Comparison of ENCODE assay signal across 11 cellular contexts in genomic region chr7:158802535-158803199, GRCh38. TPM values are rescaled to one million over a fixed set of nuclear protein-coding genes. Genes with fewer than 3 reads are reported as not detected.
A peak's percentile ranks its signal among the peaks of the same experiment; 100 is the strongest.
DNase-seq lines count a peak whose midpoint lies in the region; ATAC-seq and TF ChIP-seq lines count a peak whose summit lies in the region.
"Had no signal": no experiment of that assay in that cellular context is flagged by ENCODE, and none has a peak within 500 bp of the region (broad histone marks: within the 10 kb centered on the region; RNA-seq: fewer than 3 reads in every experiment).

No MANE protein-coding gene starts in this region.

- intact Hi-C loops in IMR-90 (cut with micrococcal nuclease) (loop anchor here (1.0 to 2.0 kb wide), 2 partner anchors 16 to 27 kb away; partner anchors contain the start of gene ESYT2), breast epithelium (cut with DNase I; ENCODE audit: low total_unique reads) (no loop called here), lower leg skin (cut with DNase I; ENCODE audit: low total_unique reads) (no loop called here)

- no peak overlapping the region for H3K4me3 ChIP-seq in IMR-90 (ENCODE audit: insufficient read depth, low read depth, low read length)
- H3K4me3 ChIP-seq in breast epithelium = peak overlapping the region in 1 of 3 donors; percentile 39
- H3K4me3 ChIP-seq in lower leg skin (ENCODE audit: low read depth, poor library complexity, severe bottlenecking) = no peak overlapping the region

- H4K5ac ChIP-seq in IMR-90 (ENCODE audit: low read depth, low read length) = peak overlapping the region; percentile 44

- H3K9ac ChIP-seq in IMR-90 (ENCODE audit: low read depth, low read length) = 0 out of 2 replicates have a peak overlapping the region, but pooled peaks have one; percentile 21

- H3K9me3 ChIP-seq in IMR-90 (ENCODE audit: control insufficient read depth, insufficient read depth, low read length) = no peaks in the 10 kb centered on the region
- no peaks in the 10 kb centered on the region for H3K9me3 ChIP-seq in breast epithelium

- H2BK120ac ChIP-seq in IMR-90 (ENCODE audit: low read depth, low read length) = peak overlapping the region; percentile 85

- H4K91ac ChIP-seq in IMR-90 (ENCODE audit: insufficient read depth, low read depth, low read length) = peak overlapping the region; percentile 57

- peaks cover 28 to 62% of the 10 kb centered on the region in 2 experiments for H3K79me1 ChIP-seq in IMR-90 (ENCODE audit: low read depth in 1 of 2, low read length in 2 of 2)

- peak overlapping the region; percentile 14; the same call in 1 of the 2 replicates for H3K4me2 ChIP-seq in IMR-90 (ENCODE audit: low read depth, low read length)

- no TSS peak for BruUV-seq in IMR-90 (replicated peaks; lab: Mats Ljungman, UMichigan)

- H3K4me1 ChIP-seq in IMR-90 (ENCODE audit: control insufficient read depth, insufficient read depth, low read length) (peaks cover 7% of the 10 kb centered on the region), breast epithelium (no peaks in the 10 kb centered on the region)

- H2BK5ac ChIP-seq in IMR-90 (ENCODE audit: low read depth, low read length, poor library complexity, severe bottlenecking) = peak overlapping the region; percentile 85

- POLR2A ChIA-PET in IMR-90 (lab: Charles Lee; ENCODE audit: unreplicated experiment) = no interaction called here

- H3K27me3 ChIP-seq in IMR-90 (ENCODE audit: control insufficient read depth, insufficient read depth, low read length) = no peaks in the 10 kb centered on the region
- no peaks in the 10 kb centered on the region for H3K27me3 ChIP-seq in breast epithelium

- in situ Hi-C loops in IMR-90 (cut with MboI; ENCODE audit: low sequenced_read_pairs) = no loop called here

- no peak for TF ChIP-seq RAD21 in IMR-90 (IDR thresholded peaks at IDR 0.05; ENCODE audit: low read length)

- TF ChIP-seq CTCF in IMR-90 (conservative IDR thresholded peaks at IDR 0.05; ENCODE audit: low read depth, low read length) (no peak), breast epithelium (IDR thresholded peaks at IDR 0.05) (no peak), lower leg skin (IDR thresholded peaks at IDR 0.05) (no peak)

- ATAC-seq in IMR-90 (ENCODE audit: low read depth) = peak; percentile 82
- ATAC-seq in HG02973 (IDR thresholded peaks at IDR 0.05; ENCODE audit: unreplicated experiment) = no peak

- H2BK15ac ChIP-seq in IMR-90 (ENCODE audit: low read depth, low read length) = peak overlapping the region; percentile 42; the same call in 2 of the 3 replicates

- peak overlapping the region; percentile 37 for H2AK5ac ChIP-seq in IMR-90 (ENCODE audit: low read depth, low read length)

- peak overlapping the region; percentile 88 for H2AK9ac ChIP-seq in IMR-90 (replicated peaks; ENCODE audit: low read depth, low read length, poor library complexity)

- TF ChIP-seq POLR2A in IMR-90 (IDR thresholded peaks at IDR 0.05; ENCODE audit: low read depth, low read length) = no peak
- TF ChIP-seq POLR2A in breast epithelium (IDR thresholded peaks at IDR 0.05) = no peak
- TF ChIP-seq POLR2A in lower leg skin (IDR thresholded peaks at IDR 0.05) = no peak

- H3K27ac ChIP-seq in IMR-90 (ENCODE audit: insufficient read depth, low read length) (peak overlapping the region; percentile 81), breast epithelium (peak overlapping the region; percentile 77 to 81)

- peak overlapping the region; percentile 66 for H3K23ac ChIP-seq in IMR-90 (ENCODE audit: low read depth, low read length)

- peak overlapping the region; percentile 82 for H3K4ac ChIP-seq in IMR-90 (ENCODE audit: low read depth, low read length)

- no peak overlapping the region for H3K56ac ChIP-seq in IMR-90 (ENCODE audit: extremely low read depth, insufficient read depth, low read length)

- H3K14ac ChIP-seq in IMR-90 (replicated peaks; ENCODE audit: low read depth, low read length) = peak overlapping the region; percentile 81

- no CpG with 5 or more reads among the region's 5 CpGs for WGBS in IMR-90 (ENCODE audit: extremely low coverage in 2 of 2, insufficient read length in 1 of 2), 2 experiments
- WGBS in lower leg skin, 2 donors = 46 to 48% methylated on average over 5 of the region's 5 CpGs

- H4K8ac ChIP-seq in IMR-90 (ENCODE audit: low read depth in 2 of 2, low read length in 2 of 2) = peak overlapping the region; percentile 47 to 61; a peak in 3 of 4 replicates

- dilution Hi-C loops in IMR-90 (cut with HindIII; ENCODE audit: low sequenced_read_pairs, unreplicated experiment) = no loop called here

- DNase-seq in AG08396 (ENCODE audit: low spot score) = peak; percentile 64
- peak; percentile 56 for DNase-seq in IMR-90
- no peak for DNase-seq in breast epithelium (ENCODE audit: low spot score in 2 of 2)
- peak; percentile 84 for DNase-seq in kidney tubule cell (ENCODE audit: low spot score)
- DNase-seq in GF-D8 (lab: John Stamatoyannopoulos, UW) = no peak
- DNase-seq in lower leg skin (ENCODE audit: low spot score in 2 of 2) = no peak
- no peak for DNase-seq in NCI-H510A treated with DMSO at 0.1 percent for 48 hours (lab: John Stamatoyannopoulos, UW)
- DNase-seq: central memory CD4-positive, alpha-beta T cell; GDM1; GOT3 had no signal

- H3K36me3 ChIP-seq in IMR-90 (ENCODE audit: control insufficient read depth, insufficient read depth, low read length) (peaks cover 7% of the 10 kb centered on the region), breast epithelium (no peaks in the 10 kb centered on the region)

- peaks cover 3% of the 10 kb centered on the region for H3K9me1 ChIP-seq in IMR-90 (ENCODE audit: insufficient read depth, low read length)

- CTCF ChIA-PET in IMR-90 (lab: Yijun Ruan, JAX) = no interaction called here

- H4K20me1 ChIP-seq in IMR-90 (ENCODE audit: insufficient read depth, low read length) = peaks cover 8% of the 10 kb centered on the region; the same call in 1 of the 2 replicates

- peak overlapping the region; percentile 83 for H2BK20ac ChIP-seq in IMR-90 (ENCODE audit: low read depth, low read length)

- peak overlapping the region; percentile 58 for H2AFZ ChIP-seq in IMR-90 (replicated peaks; ENCODE audit: low read length, poor library complexity)

- H3K18ac ChIP-seq in IMR-90 (ENCODE audit: low read depth, low read length) = peak overlapping the region; percentile 59

TF ChIP-seq in IMR-90, 13 proteins besides CTCF, POLR2A, EP300 and RAD21:
- TF ChIP-seq MXI1 (IDR thresholded peaks at IDR 0.05; ENCODE audit: borderline replicate concordance, low read depth, low read length) = no peak
- TF ChIP-seq MAZ (IDR thresholded peaks at IDR 0.05; ENCODE audit: borderline replicate concordance, low read depth, low read length) = no peak
- peak; percentile 99 for TF ChIP-seq MAFK (IDR thresholded peaks at IDR 0.05; ENCODE audit: low read depth, low read length)
- peak; percentile 97 for TF ChIP-seq NFE2L2 (IDR thresholded peaks at IDR 0.05; ENCODE audit: low read depth, low read length)
- no peak for TF ChIP-seq RFX5 (IDR thresholded peaks at IDR 0.05; ENCODE audit: low read depth, low read length)
- no peak for TF ChIP-seq SMC3 (IDR thresholded peaks at IDR 0.05; ENCODE audit: low read depth, low read length)
- no peak for TF ChIP-seq FOS (IDR thresholded peaks at IDR 0.05; ENCODE audit: low read depth, low read length)
- no peak for TF ChIP-seq USF2 (IDR thresholded peaks at IDR 0.05; ENCODE audit: low read depth, low read length)
- no peak for TF ChIP-seq RCOR1 (IDR thresholded peaks at IDR 0.05; ENCODE audit: insufficient replicate concordance, low read length)
- no peak for TF ChIP-seq CHD1 (IDR thresholded peaks at IDR 0.05; ENCODE audit: low read depth, low read length)
TF ChIP-seq in IMR-90: peak in this region for 2.

RNA-seq across cellular contexts. Expression of gene ESYT2, which starts 26.6 kb away (rescaled TPM):
- total RNA-seq in IMR-90 (2012; rRNA removed) (64.4 and 69.9 TPM in 2 replicates), breast epithelium (100 to 1,000 TPM in 2 of 3 donors, 10 to 100 TPM in 1; 97.3 to 155 (median 115) TPM), lower leg skin (100 to 1,000 TPM in 1 of 4 donors, 10 to 100 TPM in 3; 75.5 to 101 (median 78.0) TPM)
- polyA plus RNA-seq in IMR-90 (2012; rRNA removed) = 23.7 and 26.7 TPM in 2 replicates
- 7.2 and 17.1 TPM in 2 replicates for polyA plus RNA-seq in IMR-90 (2012; cell fraction: cytosol; rRNA removed)
- polyA plus RNA-seq in IMR-90 (2012; cell fraction: nucleus; rRNA removed; ENCODE audit: low replicate concordance) = 19.8 and 30.4 TPM in 2 replicates

RNA-seq across cellular contexts. Expression of gene DYNC2I1, which starts 53.7 kb away (rescaled TPM):
- total RNA-seq in IMR-90 (2012; rRNA removed) (3.9 and 4.5 TPM in 2 replicates), breast epithelium (10 to 100 TPM; 20.5 to 32.8 (median 22.9) TPM), lower leg skin (10 to 100 TPM; 10.5 to 16.9 (median 13.0) TPM)
- 11.5 and 14.4 TPM in 2 replicates for polyA plus RNA-seq in IMR-90 (2012; rRNA removed)
- polyA plus RNA-seq in IMR-90 (2012; cell fraction: cytosol; rRNA removed) = 11.2 and 11.9 TPM in 2 replicates
- 34.1 and 83.0 TPM in 2 replicates for polyA plus RNA-seq in IMR-90 (2012; cell fraction: nucleus; rRNA removed; ENCODE audit: low replicate concordance)

Comparison
In these comparisons a context has a peak if more than half of its experiments do, and no peak if none do; other contexts are left out.
1. DNase-seq: peak in AG08396 (single experiment), IMR-90 (single experiment) and kidney tubule cell (single experiment); none in breast epithelium (0 of 2), GF-D8 (single experiment), lower leg skin (0 of 2) and NCI-H510A treated with DMSO at 0.1 percent for 48 hours (single experiment).